In genomic region chr13:43831088-43831487, GRCh38 we compare ENCODE assay signal across 23 cellular contexts. TPM values are rescaled to one million over a fixed set of nuclear protein-coding genes. Genes with fewer than 3 reads are reported as not detected.
A peak's percentile ranks its signal among the peaks of the same experiment; 100 is the strongest.
DNase-seq lines count a peak whose midpoint lies in the region; ATAC-seq, FAIRE-seq and TF ChIP-seq lines count a peak whose summit lies in the region.
"Had no signal": no experiment of that assay in that cellular context is flagged by ENCODE, and none has a peak within 500 bp of the region (broad histone marks: within the 10 kb centered on the region; RNA-seq: fewer than 3 reads in every experiment).

No MANE protein-coding gene starts in this region.

- peak overlapping the region; percentile 49 for H3K4me2 ChIP-seq in keratinocyte (ENCODE audit: control insufficient read depth, extremely low read depth, insufficient read depth, low read depth, low read length)
- H3K4me2 ChIP-seq: neural progenitor cell had no signal

- no peaks in the 10 kb centered on the region for H4K20me1 ChIP-seq in keratinocyte (ENCODE audit: control insufficient read depth, extremely low read depth, insufficient read depth, low read length)

- H3K9me1 ChIP-seq in keratinocyte (ENCODE audit: control insufficient read depth, extremely low read depth, insufficient read depth, low read length) = no peaks in the 10 kb centered on the region

- peak; percentile 80 for FAIRE-seq in keratinocyte (lab: Jason Lieb, UNC)
- FAIRE-seq: bronchial epithelial cell had no signal

- H3K36me3 ChIP-seq in ACC112 (ENCODE audit: insufficient read depth, low read length) (no peaks in the 10 kb centered on the region), MG63 (no peaks in the 10 kb centered on the region), keratinocyte (ENCODE audit: control insufficient read depth in 2 of 2, extremely low read depth in 1 of 2, insufficient read depth in 2 of 2, low read length in 2 of 2) (no peaks in the 10 kb centered on the region), esophagus muscularis mucosa (no peaks in the 10 kb centered on the region)
- H3K36me3 ChIP-seq: esophagus squamous epithelium, neural progenitor cell, tibial nerve had no signal

- H3K79me2 ChIP-seq in ACC112 (ENCODE audit: control insufficient read depth, insufficient read depth, low read length, unreplicated experiment) = no peaks in the 10 kb centered on the region
- H3K79me2 ChIP-seq in keratinocyte (ENCODE audit: control insufficient read depth, insufficient read depth, low read length) = no peaks in the 10 kb centered on the region

- H3K27ac ChIP-seq in ACC112 (ENCODE audit: low read depth, low read length) (peak overlapping the region; percentile 87), keratinocyte (ENCODE audit: control insufficient read depth, insufficient read depth, low read length) (peak overlapping the region; percentile 37), esophagus muscularis mucosa (replicated peaks in 1 of 4) (no peak overlapping the region)
- H3K27ac ChIP-seq: neural progenitor cell, tibial nerve had no signal

- intact Hi-C loops in esophagus muscularis mucosa (cut with DNase I) = no loop called here

- ATAC-seq in HG03039 (IDR thresholded peaks at IDR 0.05; ENCODE audit: unreplicated experiment) = no peak
- ATAC-seq: activated naive CD4-positive, alpha-beta T cell treated with anti-CD3 and anti-CD28 coated beads, Interleukin-2, amount 50 U/mL, for 72 hours; activated T-cell treated with anti-CD3 and anti-CD28 coated beads, Interleukin-2, amount 50 U/mL, for 4 hours; CD8-positive, alpha-beta T cell; T-helper 17 cell had no signal

- no peaks in the 10 kb centered on the region for H3K9me3 ChIP-seq in MG63
- H3K9me3 ChIP-seq in keratinocyte (ENCODE audit: control insufficient read depth, low read depth, low read length) = no peaks in the 10 kb centered on the region
- no peaks in the 10 kb centered on the region for H3K9me3 ChIP-seq in esophagus muscularis mucosa
- H3K9me3 ChIP-seq: esophagus squamous epithelium, tibial nerve had no signal

- H3K4me1 ChIP-seq in ACC112 (ENCODE audit: control insufficient read depth, insufficient read depth, low read length, unreplicated experiment) (peaks cover 14% of the 10 kb centered on the region), keratinocyte (ENCODE audit: control insufficient read depth, extremely low read depth, insufficient read depth, low read length) (peaks cover 10% of the 10 kb centered on the region), esophagus muscularis mucosa (no peaks in the 10 kb centered on the region)
- H3K4me1 ChIP-seq: neural progenitor cell, tibial nerve had no signal

- H3K4me3 ChIP-seq in ACC112 (ENCODE audit: low read depth, low read length) (peak overlapping the region; percentile 60), MG63 (no peak overlapping the region), choroid plexus epithelial cell (ENCODE audit: low read depth, low read length) (no peak overlapping the region), keratinocyte (ENCODE audit: control insufficient read depth in 2 of 3, extremely low read depth in 1 of 3, insufficient read depth in 2 of 3, low read depth in 1 of 3, low read length in 3 of 3) (no peak overlapping the region), esophagus muscularis mucosa (no peak overlapping the region)
- H3K4me3 ChIP-seq: dorsolateral prefrontal cortex, neural progenitor cell, tibial nerve had no signal

- TF ChIP-seq CTCF in choroid plexus epithelial cell (conservative IDR thresholded peaks at IDR 0.05; ENCODE audit: low read depth, low read length) (no peak), keratinocyte (optimal IDR thresholded peaks at IDR 0.05 in 1 of 3, IDR thresholded peaks at IDR 0.05 in 1 of 3, conservative IDR thresholded peaks at IDR 0.05 in 1 of 3; ENCODE audit: extremely low read depth in 1 of 3, insufficient read depth in 2 of 3, low read length in 3 of 3) (no peak), esophagus muscularis mucosa (IDR thresholded peaks at IDR 0.05) (no peak)

- no peak overlapping the region for H2AFZ ChIP-seq in ACC112 (ENCODE audit: low read length, unreplicated experiment)
- no peak overlapping the region for H2AFZ ChIP-seq in keratinocyte (ENCODE audit: control insufficient read depth, low read length)
- H2AFZ ChIP-seq: neural progenitor cell had no signal

- 65% methylated on average over 2 of the region's 2 CpGs for WGBS in esophagus muscularis mucosa

- H3K27me3 ChIP-seq in ACC112 (ENCODE audit: insufficient read depth, low read length) (no peaks in the 10 kb centered on the region), MG63 (no peaks in the 10 kb centered on the region), keratinocyte (ENCODE audit: control insufficient read depth, extremely low read depth, insufficient read depth, low read length) (no peaks in the 10 kb centered on the region), esophagus muscularis mucosa (no peaks in the 10 kb centered on the region)
- H3K27me3 ChIP-seq: dorsolateral prefrontal cortex, esophagus squamous epithelium, neural progenitor cell, tibial nerve had no signal

- dilution Hi-C loops in keratinocyte (cut with MboI; ENCODE audit: extremely low pct_ligation_motif_present, low sequenced_read_pairs) = no loop called here

- TF ChIP-seq POLR2A in esophagus muscularis mucosa (IDR thresholded peaks at IDR 0.05; ENCODE audit: low read depth) = no peak

- peak; percentile 39 for DNase-seq in MG63
- peak; percentile 77 for DNase-seq in choroid plexus epithelial cell (ENCODE audit: low read depth)
- no peak for DNase-seq in keratinocyte (ENCODE audit: low read depth, low spot score)
- DNase-seq in esophagus muscularis mucosa (ENCODE audit: extremely low spot score) = no peak
- DNase-seq in stimulated activated CD4-positive, alpha-beta T cell treated with anti-CD3 and anti-CD28 coated beads, Interleukin-4, amount 100 ng/mL, for 1 hour = no peak
- no peak for DNase-seq in NCI-H345 (lab: John Stamatoyannopoulos, UW)
- DNase-seq: activated CD4-positive, alpha-beta memory T cell treated with anti-CD3 and anti-CD28 coated beads, Interleukin-2, amount 10 ng/mL, durations not matched to agents 7 days and 5 days; activated T-cell treated with anti-CD3 and anti-CD28 coated beads, Interleukin-2, amount 50 U/mL, for 4 hours; CD8-positive, alpha-beta T cell; dorsolateral prefrontal cortex; esophagus squamous epithelium; hypothalamus; NCI-H187; NCI-H510A treated with DMSO at 0.1 percent for 48 hours; stimulated activated CD4-positive, alpha-beta T cell treated with anti-CD3 and anti-CD28 coated beads, Interleukin-15, amount 100 ng/mL, for 24 hours; stimulated activated naive CD4-positive, alpha-beta T cell treated with Interleukin-2 at 50 U/mL for 16 hours; T-helper 17 cell had no signal

- no peak for TF ChIP-seq EP300 in esophagus muscularis mucosa (IDR thresholded peaks at IDR 0.05)

- no peak overlapping the region for H3K9ac ChIP-seq in keratinocyte (ENCODE audit: control insufficient read depth, extremely low read depth, insufficient read depth, low read length)
- H3K9ac ChIP-seq: neural progenitor cell had no signal

RNA-seq across cellular contexts. Expression of gene ENOX1, which starts 44.3 kb away (rescaled TPM):
- 1.5 and 2.4 TPM in 2 replicates for total RNA-seq in MG63 (2014; rRNA removed; shearing (Covaris generic); ENCODE audit: low replicate concordance)
- 1.0 to 1.1 TPM (median 1.0 TPM) in 3 replicates for polyA plus RNA-seq in keratinocyte
- polyA plus RNA-seq in keratinocyte (2011; ENCODE audit: low read depth) = 0.72 TPM
- polyA plus RNA-seq in keratinocyte (2011; cell fraction: cytosol; rRNA removed) = 1.2 TPM in 2 replicates
- polyA plus RNA-seq in keratinocyte (2011; cell fraction: nucleus; rRNA removed) = 1.1 and 1.7 TPM in 2 replicates
- 0.44 and 0.56 TPM in 2 replicates for polyA plus RNA-seq in keratinocyte (2012; ENCODE audit: low replicate concordance)
- 0.95 to 1.2 TPM (median 1.1 TPM) in 3 replicates for polyA minus RNA-seq in keratinocyte
- polyA minus RNA-seq in keratinocyte (2011; cell fraction: cytosol; rRNA and poly(A)+ RNA removed) = 0.58 TPM
- 1.3 and 1.6 TPM in 2 replicates for polyA minus RNA-seq in keratinocyte (2011; cell fraction: nucleus; rRNA and poly(A)+ RNA removed)
- total RNA-seq in esophagus muscularis mucosa = 10 to 100 TPM in 3 of 4 donors, 1 to 10 TPM in 1; 9.3 to 14.1 (median 12.4) TPM
- total RNA-seq: CD8-positive, alpha-beta T cell; T-helper 17 cell had no signal

RNA-seq across cellular contexts. Expression of gene CCDC122, which starts 48.5 kb away (rescaled TPM):
- total RNA-seq in MG63 (2014; rRNA removed; shearing (Covaris generic); ENCODE audit: low replicate concordance) = 1.4 TPM in 1 of 2 replicates, not detected in the other
- 0.80 to 1.5 TPM (median 0.90 TPM) in 3 replicates for polyA plus RNA-seq in keratinocyte
- polyA plus RNA-seq in keratinocyte (2011; ENCODE audit: low read depth) = 26.0 TPM
- 1.0 TPM in 2 replicates for polyA plus RNA-seq in keratinocyte (2011; cell fraction: cytosol; rRNA removed)
- polyA plus RNA-seq in keratinocyte (2011; cell fraction: nucleus; rRNA removed) = 2.5 and 4.8 TPM in 2 replicates
- 2.8 and 3.1 TPM in 2 replicates for polyA plus RNA-seq in keratinocyte (2012; ENCODE audit: low replicate concordance)
- polyA minus RNA-seq in keratinocyte = 0.33 to 0.96 TPM in 2 of 3 replicates, not detected in the other
- not detected for polyA minus RNA-seq in keratinocyte (2011; cell fraction: cytosol; rRNA and poly(A)+ RNA removed)
- 0.53 and 2.2 TPM in 2 replicates for polyA minus RNA-seq in keratinocyte (2011; cell fraction: nucleus; rRNA and poly(A)+ RNA removed)
- 10 to 100 TPM in 1 of 4 donors, 1 to 10 TPM in 3; 2.1 to 13.2 (median 3.2) TPM for total RNA-seq in esophagus muscularis mucosa
- total RNA-seq: CD8-positive, alpha-beta T cell had no signal

RNA-seq across cellular contexts. Expression of gene LACC1, which starts 48.6 kb away (rescaled TPM):
- 1.2 and 2.2 TPM in 2 replicates for total RNA-seq in MG63 (2014; rRNA removed; shearing (Covaris generic); ENCODE audit: low replicate concordance)
- 3.7 to 6.5 TPM (median 5.5 TPM) in 3 replicates for polyA plus RNA-seq in keratinocyte
- 7.6 TPM for polyA plus RNA-seq in keratinocyte (2011; ENCODE audit: low read depth)
- 4.6 and 8.2 TPM in 2 replicates for polyA plus RNA-seq in keratinocyte (2011; cell fraction: cytosol; rRNA removed)
- polyA plus RNA-seq in keratinocyte (2011; cell fraction: nucleus; rRNA removed) = 8.1 and 9.2 TPM in 2 replicates
- 3.5 and 5.8 TPM in 2 replicates for polyA plus RNA-seq in keratinocyte (2012; ENCODE audit: low replicate concordance)
- polyA minus RNA-seq in keratinocyte = 0.26 to 2.7 TPM (median 2.6 TPM) in 3 replicates
- polyA minus RNA-seq in keratinocyte (2011; cell fraction: cytosol; rRNA and poly(A)+ RNA removed) = 2.9 TPM
- polyA minus RNA-seq in keratinocyte (2011; cell fraction: nucleus; rRNA and poly(A)+ RNA removed) = 2.5 and 5.7 TPM in 2 replicates
- 10 to 100 TPM in 3 of 4 donors, 1 to 10 TPM in 1; 9.0 to 13.3 (median 11.3) TPM for total RNA-seq in esophagus muscularis mucosa

Comparison
In these comparisons a context has a peak if more than half of its experiments do, and no peak if none do; other contexts are left out.
1. H3K27ac ChIP-seq: peak in ACC112 (single experiment) and keratinocyte (single experiment); none in esophagus muscularis mucosa (0 of 4).
2. DNase-seq: peak in MG63 (single experiment) and choroid plexus epithelial cell (single experiment); none in keratinocyte (single experiment), esophagus muscularis mucosa (single experiment), stimulated activated CD4-positive, alpha-beta T cell treated with anti-CD3 and anti-CD28 coated beads, Interleukin-4, amount 100 ng/mL, for 1 hour (single experiment) and NCI-H345 (single experiment).